ENCODE assay signal across 30 cellular contexts in genomic region chr15:86444527-86444926, GRCh38.
DNase-seq lines count a peak whose midpoint lies in the region; FAIRE-seq and TF ChIP-seq lines count a peak whose summit lies in the region.
"Had no signal": no experiment of that assay in that cellular context is flagged by ENCODE, and none has a peak within 500 bp of the region (broad histone marks: within the 10 kb centered on the region; RNA-seq: fewer than 3 reads in every experiment).

No MANE protein-coding gene starts in this region.

- no peaks in the 10 kb centered on the region for H3K9me3 Mint-ChIP-seq in MCF 10A (ENCODE audit: unreplicated experiment)
- H3K9me3 Mint-ChIP-seq: activated CD4-positive, alpha-beta T cell treated with anti-CD3 and anti-CD28 coated beads, Interleukin-2, amount 10 ng/mL, durations not matched to agents 24 days and 14 days; activated T-cell treated with anti-CD3 and anti-CD28 coated beads, Interleukin-2, amount 50 U/mL, for 4 hours; CD4-positive, alpha-beta T cell had no signal

- H3K27me3 ChIP-seq in mammary epithelial cell (ENCODE audit: insufficient read depth, low read length) (no peaks in the 10 kb centered on the region), bronchial epithelial cell (ENCODE audit: control insufficient read depth, insufficient read depth, low read length) (no peaks in the 10 kb centered on the region)
- H3K27me3 ChIP-seq: ovary, Peyer's patch, thyroid gland, vagina had no signal

- DNase-seq in mammary epithelial cell (peak; percentile 2), MCF 10A (ENCODE audit: unreplicated experiment) (no peak), bronchial epithelial cell (ENCODE audit: low read depth) (peak; percentile 10), iPS DF 4.7 (ENCODE audit: extremely low read depth, low spot score) (peak; percentile 9), urothelium cell line (ENCODE audit: low spot score) (peak; percentile 28), mesenteric fat pad (ENCODE audit: low spot score) (no peak), NCI-H2196 treated with DMSO at 0.1 percent for 48 hours (lab: John Stamatoyannopoulos, UW; ENCODE audit: unreplicated experiment) (no peak)
- DNase-seq in activated CD8-positive, alpha-beta memory T cell treated with anti-CD3 and anti-CD28 coated beads for 24 hours = no peak
- DNase-seq: activated CD4-positive, alpha-beta T cell treated with anti-CD3 and anti-CD28 coated beads, Interleukin-2, amount 10 ng/mL, durations not matched to agents 24 days and 14 days; activated T-cell treated with anti-CD3 and anti-CD28 coated beads, Interleukin-2, amount 50 U/mL, for 4 hours; AML-193; CD4-positive, alpha-beta T cell; cerebellar nuclear complex; kidney glomerular epithelial cell; lower lobe of right lung; mucosa of descending colon; NCI-H1417 treated with DMSO at 0.1 percent for 48 hours; NCI-H2081; NCI-H2227 treated with DMSO at 0.1 percent for 48 hours; NCI-H526 treated with DMSO at 0.1 percent for 48 hours; ovary; Peyer's patch; stimulated activated CD4-positive, alpha-beta T cell treated with anti-CD3 and anti-CD28 coated beads, Interleukin-4, amount 100 ng/mL, for 24 hours; T1000; thyroid gland; WERI-Rb-1 had no signal

- POLR2A ChIA-PET in MCF 10A (lab: Yijun Ruan, JAX) = no interaction called here

- H3K4me3 Mint-ChIP-seq in MCF 10A (ENCODE audit: unreplicated experiment) = no peak overlapping the region
- H3K4me3 Mint-ChIP-seq: activated CD4-positive, alpha-beta T cell treated with anti-CD3 and anti-CD28 coated beads, Interleukin-2, amount 10 ng/mL, durations not matched to agents 24 days and 14 days; activated T-cell treated with anti-CD3 and anti-CD28 coated beads, Interleukin-2, amount 50 U/mL, for 4 hours; CD4-positive, alpha-beta T cell; natural killer cell treated with Interleukin-12 subunit alpha and Interleukin-12 subunit beta and Interleukin-15 and Interleukin-18, amount 100 ng/mL, for 72 hours had no signal

- H3K9me3 ChIP-seq in mammary epithelial cell (replicated peaks; ENCODE audit: insufficient read depth, low read length) = no peaks in the 10 kb centered on the region
- H3K9me3 ChIP-seq: HAP-1, lower lobe of right lung, mucosa of descending colon, ovary, Peyer's patch, thyroid gland, vagina had no signal

- H3K4me2 ChIP-seq in mammary epithelial cell (ENCODE audit: insufficient read depth, low read depth, low read length) = no peak overlapping the region

- no peaks in the 10 kb centered on the region for H4K20me1 ChIP-seq in mammary epithelial cell (ENCODE audit: insufficient read depth, low read length)

- no peaks in the 10 kb centered on the region for H3K4me1 ChIP-seq in mammary epithelial cell (ENCODE audit: insufficient read depth, low read length)
- H3K4me1 ChIP-seq: HAP-1, lower lobe of right lung, Peyer's patch, thyroid gland, vagina had no signal

- in situ Hi-C loops in mammary epithelial cell (cut with MboI; ENCODE audit: low sequenced_read_pairs in 2 of 2) = no loop called here

- H3K4me3 ChIP-seq in mammary epithelial cell (replicated peaks in 1 of 3; ENCODE audit: insufficient read depth in 1 of 3, low read depth in 2 of 3, low read length in 3 of 3) = no peak overlapping the region
- no peak overlapping the region for H3K4me3 ChIP-seq in bronchial epithelial cell (ENCODE audit: low read depth, low read length)
- H3K4me3 ChIP-seq: HAP-1, lower lobe of right lung, mucosa of descending colon, ovary, Peyer's patch, thyroid gland, vagina had no signal

- CTCF ChIA-PET in mammary epithelial cell (lab: Charles Lee; ENCODE audit: low non-redundant PET) (no interaction called here), MCF 10A (lab: Yijun Ruan, JAX) (interaction anchor here (0.6 to 0.8 kb wide), 3 partner anchors 9 to 1838 kb away, joined by 3 to 4 read pairs (median 4); no protein-coding TSS in a partner anchor)

- 25% methylated on average over 2 of the region's 2 CpGs for WGBS in mammary epithelial cell (ENCODE audit: low coverage, missing lambda C conversion rate)

- H2AFZ ChIP-seq in mammary epithelial cell (ENCODE audit: low read depth, low read length) = no peak overlapping the region

- intact Hi-C loops in mammary epithelial cell (cut with micrococcal nuclease) (no loop called here), MCF 10A (cut with micrococcal nuclease) (no loop called here)

- no peaks in the 10 kb centered on the region for H3K27me3 Mint-ChIP-seq in MCF 10A (ENCODE audit: insufficient read depth, unreplicated experiment)
- H3K27me3 Mint-ChIP-seq: activated CD4-positive, alpha-beta T cell treated with anti-CD3 and anti-CD28 coated beads, Interleukin-2, amount 10 ng/mL, durations not matched to agents 24 days and 14 days; CD4-positive, alpha-beta T cell had no signal

- H3K27ac Mint-ChIP-seq in MCF 10A (ENCODE audit: low read depth, unreplicated experiment) = no peak overlapping the region
- H3K27ac Mint-ChIP-seq: activated CD4-positive, alpha-beta T cell treated with anti-CD3 and anti-CD28 coated beads, Interleukin-2, amount 10 ng/mL, durations not matched to agents 24 days and 14 days; CD4-positive, alpha-beta T cell; natural killer cell treated with Interleukin-12 subunit alpha and Interleukin-12 subunit beta and Interleukin-15 and Interleukin-18, amount 100 ng/mL, for 72 hours had no signal

- TF ChIP-seq CTCF in mammary epithelial cell (conservative IDR thresholded peaks at IDR 0.05 in 1 of 2, IDR thresholded peaks at IDR 0.05 in 1 of 2; ENCODE audit: extremely low read depth in 1 of 2, insufficient read depth in 1 of 2, low read depth in 1 of 2, low read length in 2 of 2) = no peak
- no peak for TF ChIP-seq CTCF in MCF 10A (IDR thresholded peaks at IDR 0.05; ENCODE audit: unreplicated experiment)
- no peak for TF ChIP-seq CTCF in bronchial epithelial cell (IDR thresholded peaks at IDR 0.05; ENCODE audit: insufficient read depth, low read length, severe bottlenecking)

- no peak for FAIRE-seq in bronchial epithelial cell (lab: Jason Lieb, UNC)
- FAIRE-seq in urothelium cell line (lab: Jason Lieb, UNC) = no peak
- FAIRE-seq: GM12892 had no signal

- H3K9ac ChIP-seq in mammary epithelial cell (ENCODE audit: insufficient read depth, low read length) = no peak overlapping the region

- no peaks in the 10 kb centered on the region for H3K36me3 Mint-ChIP-seq in MCF 10A (ENCODE audit: insufficient read depth, unreplicated experiment)
- H3K36me3 Mint-ChIP-seq: natural killer cell treated with Interleukin-12 subunit alpha and Interleukin-12 subunit beta and Interleukin-15 and Interleukin-18, amount 100 ng/mL, for 72 hours had no signal

- no peak overlapping the region for H3K27ac ChIP-seq in mammary epithelial cell (ENCODE audit: insufficient read depth, low read depth, low read length)
- H3K27ac ChIP-seq: lower lobe of right lung, ovary, Peyer's patch, thyroid gland, vagina, WERI-Rb-1 had no signal

- no peaks in the 10 kb centered on the region for H3K79me2 ChIP-seq in mammary epithelial cell (ENCODE audit: insufficient read depth, low read length)

- dilution Hi-C loops in mammary epithelial cell (cut with HindIII; ENCODE audit: low sequenced_read_pairs) = no loop called here

- H3K36me3 ChIP-seq in mammary epithelial cell (ENCODE audit: insufficient read depth, low read length) = no peaks in the 10 kb centered on the region
- no peaks in the 10 kb centered on the region for H3K36me3 ChIP-seq in bronchial epithelial cell (ENCODE audit: control insufficient read depth, insufficient read depth, low read length)
- H3K36me3 ChIP-seq: HAP-1, lower lobe of right lung, ovary, Peyer's patch, thyroid gland, vagina, WERI-Rb-1 had no signal

- no TSS peak for BruUV-seq in mammary epithelial cell (replicated peaks; lab: Mats Ljungman, UMichigan)
- no TSS peak for BruUV-seq in MCF 10A (replicated peaks; lab: Mats Ljungman, UMichigan)

- no peaks in the 10 kb centered on the region for H3K4me1 Mint-ChIP-seq in MCF 10A (ENCODE audit: insufficient read depth, unreplicated experiment)
- H3K4me1 Mint-ChIP-seq: activated CD4-positive, alpha-beta T cell treated with anti-CD3 and anti-CD28 coated beads, Interleukin-2, amount 10 ng/mL, durations not matched to agents 24 days and 14 days had no signal

Comparison
In these comparisons a context has a peak if more than half of its experiments do, and no peak if none do; other contexts are left out.
1. DNase-seq: peak in mammary epithelial cell (single experiment), bronchial epithelial cell (single experiment), iPS DF 4.7 (single experiment) and urothelium cell line (single experiment); none in MCF 10A (single experiment), mesenteric fat pad (single experiment), activated CD8-positive, alpha-beta memory T cell treated with anti-CD3 and anti-CD28 coated beads for 24 hours (single experiment) and NCI-H2196 treated with DMSO at 0.1 percent for 48 hours (single experiment).